Comparison of ENCODE assay signal across 15 cellular contexts in the genomic region with DNA sequence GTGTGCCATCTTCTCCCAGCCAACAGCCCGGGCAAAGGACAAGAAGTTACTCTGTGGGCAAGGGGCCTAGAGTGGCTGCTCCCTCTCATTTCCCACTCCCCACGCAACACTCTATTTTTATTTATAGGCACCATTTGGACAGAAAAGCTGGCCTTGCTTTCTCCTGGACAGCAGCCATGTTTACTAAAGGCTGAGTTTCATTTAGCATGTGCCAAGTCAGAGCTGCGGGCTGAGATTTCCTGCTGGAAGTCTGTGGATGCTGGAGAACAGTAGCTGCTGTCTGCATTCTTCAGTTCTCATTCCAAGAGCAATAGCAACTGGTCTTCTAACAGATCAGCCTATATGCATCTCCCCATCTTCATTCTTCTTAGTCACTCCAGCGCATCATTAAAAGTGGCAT. TPM values are rescaled to one million over a fixed set of nuclear protein-coding genes. Genes with fewer than 3 reads are reported as not detected.
DNase-seq lines count a peak whose midpoint lies in the region; TF ChIP-seq lines count a peak whose summit lies in the region.
"Had no signal": no experiment of that assay in that cellular context is flagged by ENCODE, and none has a peak within 500 bp of the region (broad histone marks: within the 10 kb centered on the region; RNA-seq: fewer than 3 reads in every experiment).

No MANE protein-coding gene starts in this region.

- no peak overlapping the region for H2AFZ ChIP-seq in Karpas-422 (ENCODE audit: low read length)
- H2AFZ ChIP-seq: parathyroid adenoma had no signal

- no peak overlapping the region for H3K4me3 ChIP-seq in brain microvascular endothelial cell (ENCODE audit: low read depth, low read length)
- no peak overlapping the region for H3K4me3 ChIP-seq in Karpas-422 (ENCODE audit: low read length)
- H3K4me3 ChIP-seq: K562 had no signal

- peaks cover 14% of the 10 kb centered on the region for H3K27me3 Mint-ChIP-seq in glutamatergic neuron (ENCODE audit: unreplicated experiment)

- H3K9me3 Mint-ChIP-seq in glutamatergic neuron (ENCODE audit: unreplicated experiment) = peaks cover 4% of the 10 kb centered on the region

- H3K9me3 ChIP-seq in Karpas-422 (ENCODE audit: low read length) = no peaks in the 10 kb centered on the region

- H3K4me2 ChIP-seq in Karpas-422 (ENCODE audit: low read depth, low read length, poor library complexity, severe bottlenecking) = no peak overlapping the region

- no peaks in the 10 kb centered on the region for H3K9me2 ChIP-seq in Karpas-422 (replicated peaks; ENCODE audit: insufficient read depth, low read length)

- H3K36me3 Mint-ChIP-seq in glutamatergic neuron (ENCODE audit: unreplicated experiment) = no peaks in the 10 kb centered on the region

- no peaks in the 10 kb centered on the region for H3K79me2 ChIP-seq in Karpas-422 (ENCODE audit: low read length)
- H3K79me2 ChIP-seq: parathyroid adenoma had no signal

- no peak overlapping the region for H3K4me3 Mint-ChIP-seq in glutamatergic neuron (ENCODE audit: unreplicated experiment)

- in situ Hi-C loops in G401 (cut with HindIII; ENCODE audit: low sequenced_read_pairs) (no loop called here), brain microvascular endothelial cell (cut with HindIII; ENCODE audit: low pct_ligation_motif_present, low sequenced_read_pairs) (no loop called here)

- H3K4me1 Mint-ChIP-seq in glutamatergic neuron (ENCODE audit: low read depth, unreplicated experiment) = peaks cover 8% of the 10 kb centered on the region

- H3K27ac ChIP-seq in 22Rv1 (0 out of 2 replicates have a peak overlapping the region, but pooled peaks have one; percentile 14), brain microvascular endothelial cell (no peak overlapping the region), Karpas-422 (ENCODE audit: low read length) (no peak overlapping the region)
- H3K27ac ChIP-seq: parathyroid adenoma had no signal

- DNase-seq in G401 (ENCODE audit: low spot score) = peak; percentile 61
- peak; percentile 22 for DNase-seq in brain microvascular endothelial cell
- peak; percentile 46 for DNase-seq in left kidney (ENCODE audit: low read depth, low spot score)
- no peak for DNase-seq in glutamatergic neuron
- DNase-seq in Karpas-422 = no peak
- DNase-seq in HT-29 (ENCODE audit: low spot score) = no peak
- DNase-seq in NCI-H526 treated with DMSO at 0.1 percent for 48 hours (lab: John Stamatoyannopoulos, UW) = no peak
- DNase-seq: activated CD4-positive, alpha-beta T cell treated with anti-CD3 and anti-CD28 coated beads for 48 hours; NCI-H2081 treated with DMSO at 0.1 percent for 48 hours; stimulated activated CD4-positive, alpha-beta T cell treated with anti-CD3 and anti-CD28 coated beads, Interleukin-4, amount 100 ng/mL, for 4 hours; stimulated activated naive CD8-positive, alpha-beta T cell treated with anti-CD3 and anti-CD28 coated beads, Interleukin-15, Interleukin-2, amounts not matched to agents 100 U/mL and 50 U/mL, for 24 hours had no signal

- no peak overlapping the region for H3K27ac Mint-ChIP-seq in glutamatergic neuron (ENCODE audit: unreplicated experiment)

- TF ChIP-seq CTCF in 22Rv1 (IDR thresholded peaks at IDR 0.05) (no peak), brain microvascular endothelial cell (IDR thresholded peaks at IDR 0.05; ENCODE audit: low read depth, low read length, missing control alignments) (no peak), glutamatergic neuron (IDR thresholded peaks at IDR 0.05; ENCODE audit: partially characterized antibody, unreplicated experiment) (no peak)

- H3K4me1 ChIP-seq in Karpas-422 (ENCODE audit: low read length) = peaks cover 14% of the 10 kb centered on the region

- no peaks in the 10 kb centered on the region for H4K20me1 ChIP-seq in Karpas-422 (ENCODE audit: insufficient read depth, low read depth, low read length)

- H3K36me3 ChIP-seq in brain microvascular endothelial cell (replicated peaks) (no peaks in the 10 kb centered on the region), Karpas-422 (ENCODE audit: insufficient read depth, low read length) (no peaks in the 10 kb centered on the region)

- H3K27me3 ChIP-seq in brain microvascular endothelial cell (replicated peaks) = peaks cover 4% of the 10 kb centered on the region
- no peaks in the 10 kb centered on the region for H3K27me3 ChIP-seq in Karpas-422 (ENCODE audit: low read length)

- no peak overlapping the region for H3K9ac ChIP-seq in Karpas-422 (ENCODE audit: low read length)
- H3K9ac ChIP-seq: parathyroid adenoma had no signal

RNA-seq across cellular contexts. Expression of a gene that starts 8.3 kb away (rescaled TPM):
- total RNA-seq in G401 (2014; rRNA removed; shearing (Covaris generic)) = 0.74 and 3.1 TPM in 2 replicates
- 0.34 TPM for total RNA-seq in glutamatergic neuron (ENCODE audit: unreplicated experiment)
- not detected in 2 replicates for total RNA-seq in Karpas-422 (2014; rRNA removed; shearing (Covaris generic); ENCODE audit: low replicate concordance)
- not detected in 2 replicates for total RNA-seq in HT-29 (2014; rRNA removed; shearing (Covaris generic))
- total RNA-seq: K562, lung microvascular endothelial cell had no signal

RNA-seq across cellular contexts. Expression of a gene that starts 32.6 kb away (rescaled TPM):
- total RNA-seq in G401 (2014; rRNA removed; shearing (Covaris generic)) = 177 and 211 TPM in 2 replicates
- 24.0 TPM for total RNA-seq in glutamatergic neuron (ENCODE audit: unreplicated experiment)
- 95.6 and 127 TPM in 2 replicates for total RNA-seq in Karpas-422 (2014; rRNA removed; shearing (Covaris generic); ENCODE audit: low replicate concordance)
- total RNA-seq in HT-29 (2014; rRNA removed; shearing (Covaris generic)) = 126 and 132 TPM in 2 replicates

Comparison
In these comparisons a context has a peak if more than half of its experiments do, and no peak if none do; other contexts are left out.
1. DNase-seq: peak in G401 (single experiment), brain microvascular endothelial cell (single experiment) and left kidney (single experiment); none in glutamatergic neuron (single experiment), Karpas-422 (single experiment), HT-29 (single experiment) and NCI-H526 treated with DMSO at 0.1 percent for 48 hours (single experiment).